ENCODE assay signal across 16 cellular contexts in genomic region chr10:6185039-6185716, GRCh38. TPM values are rescaled to one million over a fixed set of nuclear protein-coding genes. Genes with fewer than 3 reads are reported as not detected.
DNase-seq lines count a peak whose midpoint lies in the region; ATAC-seq and TF ChIP-seq lines count a peak whose summit lies in the region.
"Had no signal": no experiment of that assay in that cellular context is flagged by ENCODE, and none has a peak within 500 bp of the region (broad histone marks: within the 10 kb centered on the region; RNA-seq: fewer than 3 reads in every experiment).

No MANE protein-coding gene starts in this region.

- POLR2A ChIA-PET in activated CD4-positive, alpha-beta T cell treated with anti-CD3 and anti-CD28 coated beads, Interleukin-2, amount 10 ng/mL, durations not matched to agents 7 days and 5 days (lab: Charles Lee) = no interaction called here

- no peaks in the 10 kb centered on the region for H3K27me3 Mint-ChIP-seq in activated CD4-positive, alpha-beta T cell treated with anti-CD3 and anti-CD28 coated beads, Interleukin-2, amount 10 ng/mL, durations not matched to agents 7 days and 5 days
- H3K27me3 Mint-ChIP-seq in stimulated activated memory B cell treated with anti-CD40 and anti-IgM and Interleukin-4, amounts not matched to agents 10 μg/mL and 1 μg/mL and 100 μg/mL, for 72 hours = no peaks in the 10 kb centered on the region
- H3K27me3 Mint-ChIP-seq: central memory CD8-positive, alpha-beta T cell had no signal

- no peak overlapping the region for H3K27ac ChIP-seq in caudate nucleus (ENCODE audit: low read depth, low read length)
- H3K27ac ChIP-seq: epithelial cell of prostate, right lobe of liver, SJSA1 had no signal

- DNase-seq in activated CD4-positive, alpha-beta T cell treated with anti-CD3 and anti-CD28 coated beads, Interleukin-2, amount 10 ng/mL, durations not matched to agents 7 days and 5 days = no peak
- no peak for DNase-seq in activated CD4-positive, alpha-beta T cell treated with anti-CD3 and anti-CD28 coated beads, Interleukin-2, amount 50 U/mL, for 4 hours
- peak; percentile 63 for DNase-seq in T1000 (lab: John Stamatoyannopoulos, UW)
- DNase-seq in fibroblast of villous mesenchyme (ENCODE audit: low read depth) = peak; percentile 87
- no peak for DNase-seq in caudate nucleus (lab: John Stamatoyannopoulos, UW)
- DNase-seq in NAMALWA (ENCODE audit: low spot score) = no peak
- no peak for DNase-seq in NCI-H2081 treated with DMSO at 0.1 percent for 48 hours (lab: John Stamatoyannopoulos, UW)
- DNase-seq: activated gamma-delta T cell treated with Interleukin-2 at 50 U/mL for 16 hours, NCI-H2029 treated with DMSO at 0.1 percent for 48 hours, right lobe of liver had no signal

- no peak for TF ChIP-seq CTCF in fibroblast of villous mesenchyme (IDR thresholded peaks at IDR 0.05; ENCODE audit: insufficient read depth, low read depth, low read length)

- peaks cover 56% of the 10 kb centered on the region for H3K4me1 Mint-ChIP-seq in activated CD4-positive, alpha-beta T cell treated with anti-CD3 and anti-CD28 coated beads, Interleukin-2, amount 10 ng/mL, durations not matched to agents 7 days and 5 days
- H3K4me1 Mint-ChIP-seq in stimulated activated memory B cell treated with anti-CD40 and anti-IgM and Interleukin-4, amounts not matched to agents 10 μg/mL and 1 μg/mL and 100 μg/mL, for 72 hours = peaks cover 6% of the 10 kb centered on the region

- CTCF ChIA-PET in activated CD4-positive, alpha-beta T cell treated with anti-CD3 and anti-CD28 coated beads, Interleukin-2, amount 10 ng/mL, durations not matched to agents 7 days and 5 days (lab: Charles Lee) = interaction anchor here (0.7 to 4.3 kb wide), 6 partner anchors 12 to 217 kb away, joined by 3 to 17 read pairs (median 4); partner anchors contain the start of gene PFKFB3

- peak overlapping the region; percentile 73 for H3K27ac Mint-ChIP-seq in activated CD4-positive, alpha-beta T cell treated with anti-CD3 and anti-CD28 coated beads, Interleukin-2, amount 10 ng/mL, durations not matched to agents 7 days and 5 days
- H3K27ac Mint-ChIP-seq in stimulated activated memory B cell treated with anti-CD40 and anti-IgM and Interleukin-4, amounts not matched to agents 10 μg/mL and 1 μg/mL and 100 μg/mL, for 72 hours = peak overlapping the region; percentile 22
- H3K27ac Mint-ChIP-seq: nephron had no signal

- H3K9me3 Mint-ChIP-seq in activated CD4-positive, alpha-beta T cell treated with anti-CD3 and anti-CD28 coated beads, Interleukin-2, amount 10 ng/mL, durations not matched to agents 7 days and 5 days = no peaks in the 10 kb centered on the region
- H3K9me3 Mint-ChIP-seq in stimulated activated memory B cell treated with anti-CD40 and anti-IgM and Interleukin-4, amounts not matched to agents 10 μg/mL and 1 μg/mL and 100 μg/mL, for 72 hours = no peaks in the 10 kb centered on the region
- H3K9me3 Mint-ChIP-seq: central memory CD8-positive, alpha-beta T cell; nephron had no signal

- H3K4me3 ChIP-seq in fibroblast of villous mesenchyme (ENCODE audit: low read depth, low read length) = no peak overlapping the region
- H3K4me3 ChIP-seq: right lobe of liver, SJSA1 had no signal

- peaks cover 6% of the 10 kb centered on the region for H3K36me3 Mint-ChIP-seq in activated CD4-positive, alpha-beta T cell treated with anti-CD3 and anti-CD28 coated beads, Interleukin-2, amount 10 ng/mL, durations not matched to agents 7 days and 5 days (ENCODE audit: low read depth)
- H3K36me3 Mint-ChIP-seq in stimulated activated memory B cell treated with anti-CD40 and anti-IgM and Interleukin-4, amounts not matched to agents 10 μg/mL and 1 μg/mL and 100 μg/mL, for 72 hours = no peaks in the 10 kb centered on the region

- ATAC-seq in stimulated activated memory B cell treated with anti-CD40 and anti-IgM and Interleukin-4, amounts not matched to agents 10 μg/mL and 1 μg/mL and 100 μg/mL, for 72 hours = no peak
- ATAC-seq: left lobe of liver, right lobe of liver had no signal

- no peak overlapping the region for H3K4me3 Mint-ChIP-seq in activated CD4-positive, alpha-beta T cell treated with anti-CD3 and anti-CD28 coated beads, Interleukin-2, amount 10 ng/mL, durations not matched to agents 7 days and 5 days
- no peak overlapping the region for H3K4me3 Mint-ChIP-seq in stimulated activated memory B cell treated with anti-CD40 and anti-IgM and Interleukin-4, amounts not matched to agents 10 μg/mL and 1 μg/mL and 100 μg/mL, for 72 hours
- H3K4me3 Mint-ChIP-seq: central memory CD8-positive, alpha-beta T cell; nephron had no signal

RNA-seq across cellular contexts. Expression of gene PFKFB3, which starts 17.6 kb away (rescaled TPM):
- total RNA-seq in activated CD4-positive, alpha-beta T cell treated with anti-CD3 and anti-CD28 coated beads, Interleukin-2, amount 10 ng/mL, durations not matched to agents 7 days and 5 days = 10 to 100 TPM; 77.1 to 82.2 TPM
- 26.1 and 44.9 TPM in 2 replicates for total RNA-seq in fibroblast of villous mesenchyme

Comparison
In these comparisons a context has a peak if more than half of its experiments do, and no peak if none do; other contexts are left out.
1. DNase-seq: peak in T1000 (single experiment) and fibroblast of villous mesenchyme (single experiment); none in activated CD4-positive, alpha-beta T cell treated with anti-CD3 and anti-CD28 coated beads, Interleukin-2, amount 10 ng/mL, durations not matched to agents 7 days and 5 days (single experiment), activated CD4-positive, alpha-beta T cell treated with anti-CD3 and anti-CD28 coated beads, Interleukin-2, amount 50 U/mL, for 4 hours (0 of 2), caudate nucleus (0 of 61), NAMALWA (single experiment) and NCI-H2081 treated with DMSO at 0.1 percent for 48 hours (single experiment).